In genomic region chr15:92899910-92900711, GRCh38 we compare ENCODE assay signal across 1 cellular context.
A peak's percentile ranks its signal among the peaks of the same experiment; 100 is the strongest.
TF ChIP-seq lines count a peak whose summit lies in the region.

Gene CHD2 (plus strand): TSS chr15:92900324. CDS start chr15:92901238, 914 bp downstream.

TF ChIP-seq in HEK293, 187 proteins besides CTCF, POLR2A, EP300 and RAD21 (continued from another document):
- TF ChIP-seq ZNF391 (tag by site-specific recombination; IDR thresholded peaks at IDR 0.05; ENCODE audit: borderline replicate concordance, low read depth), result no peak
- no peak for TF ChIP-seq ZNF292 (tag by site-specific recombination; IDR thresholded peaks at IDR 0.05; ENCODE audit: borderline replicate concordance, low read depth)
- TF ChIP-seq ZBTB26 (tag by site-specific recombination; optimal IDR thresholded peaks at IDR 0.05), result peak; percentile 30
- no peak for TF ChIP-seq ZNF843 (tag by site-specific recombination; IDR thresholded peaks at IDR 0.05)
- TF ChIP-seq ZNF488 (tag by site-specific recombination; IDR thresholded peaks at IDR 0.05), result no peak
- no peak for TF ChIP-seq ZNF175 (tag by site-specific recombination; IDR thresholded peaks at IDR 0.05)
- TF ChIP-seq PRDM2 (tag by site-specific recombination; IDR thresholded peaks at IDR 0.05; ENCODE audit: borderline replicate concordance), result no peak
- no peak for TF ChIP-seq ZNF114 (tag by site-specific recombination; IDR thresholded peaks at IDR 0.05)
- no peak for TF ChIP-seq ZNF16 (tag by site-specific recombination; IDR thresholded peaks at IDR 0.05; ENCODE audit: low read depth)
- peak; percentile 51; the same call in 1 of the 2 replicates for TF ChIP-seq ZNF2 (tag by site-specific recombination; IDR thresholded peaks at IDR 0.05)
- peak; percentile 12; the same call in 1 of the 2 replicates for TF ChIP-seq KLF1 (tag by site-specific recombination; IDR thresholded peaks at IDR 0.05)
- peak; percentile 79 for TF ChIP-seq ZBTB11 (tag by site-specific recombination; conservative IDR thresholded peaks at IDR 0.05; ENCODE audit: low read depth)
- no peak for TF ChIP-seq ZNF521 (tag by site-specific recombination; IDR thresholded peaks at IDR 0.05)
- no peak for TF ChIP-seq ZNF133 (tag by site-specific recombination; IDR thresholded peaks at IDR 0.05)
- TF ChIP-seq ZNF585B (tag by site-specific recombination; IDR thresholded peaks at IDR 0.05), result no peak
- TF ChIP-seq ZNF155 (tag by site-specific recombination; IDR thresholded peaks at IDR 0.05), result no peak
- TF ChIP-seq SCRT1 (tag by site-specific recombination; IDR thresholded peaks at IDR 0.05; ENCODE audit: borderline replicate concordance), result no peak
- TF ChIP-seq ZNF311 (tag by site-specific recombination; IDR thresholded peaks at IDR 0.05; ENCODE audit: borderline replicate concordance), result no peak
- TF ChIP-seq ZBTB10 (tag by site-specific recombination; IDR thresholded peaks at IDR 0.05), result peak; percentile 53
- TF ChIP-seq FEZF1 (tag by site-specific recombination; IDR thresholded peaks at IDR 0.05), result no peak
- TF ChIP-seq ZXDB (tag by site-specific recombination; IDR thresholded peaks at IDR 0.05), result peak; percentile 73
- TF ChIP-seq ZNF664 (tag by site-specific recombination; IDR thresholded peaks at IDR 0.05), result no peak
- TF ChIP-seq PRDM1 (tag by site-specific recombination; IDR thresholded peaks at IDR 0.05), result peak; percentile 90
- TF ChIP-seq ZNF776 (tag by site-specific recombination; IDR thresholded peaks at IDR 0.05; ENCODE audit: borderline replicate concordance), result no peak
- TF ChIP-seq ZNF639 (tag by site-specific recombination; IDR thresholded peaks at IDR 0.05), result 0 out of 2 replicates have a peak, but pooled peaks have one; percentile 34
- no peak for TF ChIP-seq ZNF350 (tag by site-specific recombination; IDR thresholded peaks at IDR 0.05)
- TF ChIP-seq GLI2 (tag by site-specific recombination; IDR thresholded peaks at IDR 0.05; ENCODE audit: borderline replicate concordance, low read depth), result no peak
- TF ChIP-seq EGR2 (tag by site-specific recombination; IDR thresholded peaks at IDR 0.05; ENCODE audit: low read depth), result no peak
- peak; percentile 70 for TF ChIP-seq SP3 (tag by site-specific recombination; IDR thresholded peaks at IDR 0.05)
- TF ChIP-seq OVOL3 (tag by site-specific recombination; IDR thresholded peaks at IDR 0.05), result no peak
- TF ChIP-seq ZBTB48 (tag by site-specific recombination; IDR thresholded peaks at IDR 0.05), result peak; percentile 75
- no peak for TF ChIP-seq ZNF184 (tag by site-specific recombination; IDR thresholded peaks at IDR 0.05)
- no peak for TF ChIP-seq ZNF677 (tag by site-specific recombination; IDR thresholded peaks at IDR 0.05)
- TF ChIP-seq ZSCAN30 (tag by site-specific recombination; IDR thresholded peaks at IDR 0.05), result peak; percentile 73
- TF ChIP-seq ZNF324 (tag by site-specific recombination; IDR thresholded peaks at IDR 0.05), result no peak
- no peak for TF ChIP-seq ZNF747 (tag by site-specific recombination; IDR thresholded peaks at IDR 0.05)
- TF ChIP-seq ZNF335 (tag by site-specific recombination; conservative IDR thresholded peaks at IDR 0.05), result peak; percentile 47
- no peak for TF ChIP-seq ZNF423 (tag by site-specific recombination; IDR thresholded peaks at IDR 0.05)
- no peak for TF ChIP-seq ZNF404 (tag by site-specific recombination; IDR thresholded peaks at IDR 0.05)
- TF ChIP-seq ZNF580 (tag by site-specific recombination; IDR thresholded peaks at IDR 0.05), result no peak
- TF ChIP-seq SCRT2 (tag by site-specific recombination; IDR thresholded peaks at IDR 0.05), result no peak
- peak; percentile 93 for TF ChIP-seq ZBTB6 (tag by site-specific recombination; IDR thresholded peaks at IDR 0.05)
